Comparison of ENCODE assay signal across 11 cellular contexts in genomic region chr17:65537845-65538678, GRCh38. TPM values are rescaled to one million over a fixed set of nuclear protein-coding genes. Genes with fewer than 3 reads are reported as not detected.
DNase-seq lines count a peak whose midpoint lies in the region; ATAC-seq and TF ChIP-seq lines count a peak whose summit lies in the region.
"Had no signal": no experiment of that assay in that cellular context is flagged by ENCODE, and none has a peak within 500 bp of the region (broad histone marks: within the 10 kb centered on the region; RNA-seq: fewer than 3 reads in every experiment).

No MANE protein-coding gene starts in this region.

- peak overlapping the region; percentile 61 to 78 for H3K4me3 Mint-ChIP-seq in activated T-cell treated with anti-CD3 and anti-CD28 coated beads, Interleukin-2, amount 50 U/mL, for 72 hours
- H3K4me3 Mint-ChIP-seq in stimulated activated memory B cell treated with anti-CD40 and anti-IgM and Interleukin-4, amounts not matched to agents 10 μg/mL and 1 μg/mL and 100 μg/mL, for 72 hours: no peak overlapping the region

- no peaks in the 10 kb centered on the region for H3K9me3 Mint-ChIP-seq in activated T-cell treated with anti-CD3 and anti-CD28 coated beads, Interleukin-2, amount 50 U/mL, for 72 hours
- no peaks in the 10 kb centered on the region for H3K9me3 Mint-ChIP-seq in stimulated activated memory B cell treated with anti-CD40 and anti-IgM and Interleukin-4, amounts not matched to agents 10 μg/mL and 1 μg/mL and 100 μg/mL, for 72 hours

- peak; percentile 65 to 70 for ATAC-seq in activated T-cell treated with anti-CD3 and anti-CD28 coated beads, Interleukin-2, amount 50 U/mL, for 72 hours (replicated peaks in 1 of 2)
- peak; percentile 31 for ATAC-seq in stimulated activated memory B cell treated with anti-CD40 and anti-IgM and Interleukin-4, amounts not matched to agents 10 μg/mL and 1 μg/mL and 100 μg/mL, for 72 hours
- ATAC-seq in HG02938 (IDR thresholded peaks at IDR 0.05; ENCODE audit: unreplicated experiment): no peak

- no peak overlapping the region for H3K27ac Mint-ChIP-seq in activated T-cell treated with anti-CD3 and anti-CD28 coated beads, Interleukin-2, amount 50 U/mL, for 72 hours
- H3K27ac Mint-ChIP-seq in stimulated activated memory B cell treated with anti-CD40 and anti-IgM and Interleukin-4, amounts not matched to agents 10 μg/mL and 1 μg/mL and 100 μg/mL, for 72 hours: no peak overlapping the region

- peaks cover 0 to 4% of the 10 kb centered on the region in 2 donors for H3K36me3 Mint-ChIP-seq in activated T-cell treated with anti-CD3 and anti-CD28 coated beads, Interleukin-2, amount 50 U/mL, for 72 hours (ENCODE audit: insufficient read depth in 2 of 2)
- H3K36me3 Mint-ChIP-seq in stimulated activated memory B cell treated with anti-CD40 and anti-IgM and Interleukin-4, amounts not matched to agents 10 μg/mL and 1 μg/mL and 100 μg/mL, for 72 hours: peaks cover 5% of the 10 kb centered on the region

- H3K27me3 Mint-ChIP-seq in activated T-cell treated with anti-CD3 and anti-CD28 coated beads, Interleukin-2, amount 50 U/mL, for 72 hours (ENCODE audit: low read depth): no peaks in the 10 kb centered on the region
- H3K27me3 Mint-ChIP-seq in stimulated activated memory B cell treated with anti-CD40 and anti-IgM and Interleukin-4, amounts not matched to agents 10 μg/mL and 1 μg/mL and 100 μg/mL, for 72 hours: no peaks in the 10 kb centered on the region

- peak; percentile 45 for DNase-seq in T follicular helper cell (ENCODE audit: low read depth)
- DNase-seq in activated T-cell treated with anti-CD3 and anti-CD28 coated beads, Interleukin-2, amount 50 U/mL, for 72 hours: peak; percentile 46 to 48
- DNase-seq in fibroblast of mammary gland (ENCODE audit: low read depth): peak; percentile 48
- no peak for DNase-seq in NCI-H187 treated with DMSO at 0.1 percent for 48 hours (lab: John Stamatoyannopoulos, UW)
- DNase-seq in NOMO-1 treated with dmso at 0.1 percent for 144 hours (lab: John Stamatoyannopoulos, UW; ENCODE audit: unreplicated experiment): no peak
- DNase-seq in NCI-H526 treated with DMSO at 0.1 percent for 48 hours (lab: John Stamatoyannopoulos, UW): no peak
- DNase-seq: DMS 273 treated with DMSO at 0.1 percent for 48 hours, NCI-H146 had no signal

- peak overlapping the region; percentile 34 for H3K4me3 ChIP-seq in fibroblast of mammary gland (ENCODE audit: control insufficient read depth, low read depth, low read length)
- H3K4me3 ChIP-seq: upper lobe of left lung had no signal

- TF ChIP-seq CTCF in fibroblast of mammary gland (conservative IDR thresholded peaks at IDR 0.05; ENCODE audit: control insufficient read depth, insufficient read depth, low read depth, low read length): no peak

- H3K4me1 Mint-ChIP-seq in activated T-cell treated with anti-CD3 and anti-CD28 coated beads, Interleukin-2, amount 50 U/mL, for 72 hours (ENCODE audit: low read depth): peaks cover 22% of the 10 kb centered on the region
- H3K4me1 Mint-ChIP-seq in stimulated activated memory B cell treated with anti-CD40 and anti-IgM and Interleukin-4, amounts not matched to agents 10 μg/mL and 1 μg/mL and 100 μg/mL, for 72 hours: no peaks in the 10 kb centered on the region

RNA-seq across cellular contexts. Expression of gene AXIN2, which starts 23.4 kb away (rescaled TPM):
- total RNA-seq in activated T-cell treated with anti-CD3 and anti-CD28 coated beads, Interleukin-2, amount 50 U/mL, for 72 hours: 1 to 10 TPM; 5.9 to 6.9 TPM

Comparison
In these comparisons a context has a peak if more than half of its experiments do, and no peak if none do; other contexts are left out.
1. DNase-seq: peak in T follicular helper cell (single experiment), activated T-cell treated with anti-CD3 and anti-CD28 coated beads, Interleukin-2, amount 50 U/mL, for 72 hours (2 of 2) and fibroblast of mammary gland (single experiment); none in NCI-H187 treated with DMSO at 0.1 percent for 48 hours (single experiment), NOMO-1 treated with dmso at 0.1 percent for 144 hours (single experiment) and NCI-H526 treated with DMSO at 0.1 percent for 48 hours (single experiment).